ENCODE assay signal across 24 cellular contexts in the genomic region with DNA sequence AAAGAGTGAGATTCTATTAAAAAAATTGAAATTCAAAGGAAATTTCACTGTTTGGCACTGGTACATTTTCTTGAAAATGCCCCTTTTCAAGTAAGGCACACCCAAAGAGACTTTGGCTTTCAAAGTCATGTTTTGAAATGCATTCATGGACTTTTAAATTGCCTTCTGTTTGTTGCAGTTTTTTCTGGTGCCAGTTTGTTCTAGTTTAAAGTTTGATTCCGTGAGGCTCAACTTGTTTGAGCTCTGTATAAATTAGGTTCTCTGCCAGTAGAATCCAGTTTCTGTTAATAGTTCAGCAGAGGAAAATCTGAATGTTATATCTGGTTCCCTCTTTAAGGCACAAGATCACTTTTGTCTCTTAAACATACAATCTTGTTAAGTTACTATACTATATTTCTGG. TPM values are rescaled to one million over a fixed set of nuclear protein-coding genes. Genes with fewer than 3 reads are reported as not detected.
DNase-seq lines count a peak whose midpoint lies in the region; ATAC-seq and TF ChIP-seq lines count a peak whose summit lies in the region.
"Had no signal": no experiment of that assay in that cellular context is flagged by ENCODE, and none has a peak within 500 bp of the region (broad histone marks: within the 10 kb centered on the region; RNA-seq: fewer than 3 reads in every experiment).

No MANE protein-coding gene starts in this region.

- no peak for TF ChIP-seq CTCF in testis (IDR thresholded peaks at IDR 0.05)
- no peak for TF ChIP-seq CTCF in natural killer cell (IDR thresholded peaks at IDR 0.05)

- H3K36me3 ChIP-seq in SK-N-MC (ENCODE audit: insufficient read depth, low read length), result peaks cover 26% of the 10 kb centered on the region
- H3K36me3 ChIP-seq in testis (ENCODE audit: low read depth, missing control alignments), result no peaks in the 10 kb centered on the region

- no peaks in the 10 kb centered on the region for H3K27me3 Mint-ChIP-seq in activated naive CD4-positive, alpha-beta T cell treated with anti-CD3 and anti-CD28 coated beads, Interleukin-2, amount 50 U/mL, for 24 hours
- no peaks in the 10 kb centered on the region for H3K27me3 Mint-ChIP-seq in natural killer cell (ENCODE audit: low read depth in 2 of 2)
- H3K27me3 Mint-ChIP-seq: dendritic cell treated with granulocyte-macrophage colony-stimulating factor and Interleukin-4, amounts not matched to agents 40 ng/mL and 50 ng/mL, for 4 days; type B pancreatic cell had no signal

- no peaks in the 10 kb centered on the region for H3K9me3 Mint-ChIP-seq in activated naive CD4-positive, alpha-beta T cell treated with anti-CD3 and anti-CD28 coated beads, Interleukin-2, amount 50 U/mL, for 24 hours
- no peaks in the 10 kb centered on the region for H3K9me3 Mint-ChIP-seq in natural killer cell
- H3K9me3 Mint-ChIP-seq: dendritic cell treated with granulocyte-macrophage colony-stimulating factor and Interleukin-4, amounts not matched to agents 40 ng/mL and 50 ng/mL, for 4 days; type B pancreatic cell had no signal

- H3K4me1 ChIP-seq in testis, result peaks cover 3% of the 10 kb centered on the region

- H3K27ac ChIP-seq in SK-N-MC (0 out of 2 replicates have a peak overlapping the region, but pooled peaks have one; percentile 20), testis (peak overlapping the region; percentile 9 to 28)
- H3K27ac ChIP-seq: BLaER1 treated with 17β-estradiol and CSF1 and Interleukin-3, amounts not matched to agents 10 nM and 100 nM; cardiac muscle cell; left lung; psoas muscle had no signal

- no peak overlapping the region for H3K4me3 ChIP-seq in SK-N-MC
- no peak overlapping the region for H3K4me3 ChIP-seq in testis
- H3K4me3 ChIP-seq: BLaER1 treated with 17β-estradiol and CSF1 and Interleukin-3, amounts not matched to agents 10 nM and 100 nM; cardiac muscle cell; heart left ventricle; left lung; psoas muscle had no signal

- WGBS in testis, 2 donors, result 37 to 38% methylated on average over 1 of the region's 1 CpG

- H3K27ac Mint-ChIP-seq in activated naive CD4-positive, alpha-beta T cell treated with anti-CD3 and anti-CD28 coated beads, Interleukin-2, amount 50 U/mL, for 24 hours, result peak overlapping the region; percentile 81
- peak overlapping the region in 1 of 2 donors; percentile 41 for H3K27ac Mint-ChIP-seq in natural killer cell
- H3K27ac Mint-ChIP-seq: dendritic cell treated with granulocyte-macrophage colony-stimulating factor and Interleukin-4, amounts not matched to agents 40 ng/mL and 50 ng/mL, for 4 days; type B pancreatic cell had no signal

- H3K9ac ChIP-seq in SK-N-MC (ENCODE audit: insufficient read length), result no peak overlapping the region
- H3K9ac ChIP-seq: BLaER1 treated with 17β-estradiol and CSF1 and Interleukin-3, amounts not matched to agents 10 nM and 100 nM had no signal

- peaks cover 15% of the 10 kb centered on the region for H3K36me3 Mint-ChIP-seq in activated naive CD4-positive, alpha-beta T cell treated with anti-CD3 and anti-CD28 coated beads, Interleukin-2, amount 50 U/mL, for 24 hours
- no peaks in the 10 kb centered on the region for H3K36me3 Mint-ChIP-seq in natural killer cell

- DNase-seq in activated naive CD4-positive, alpha-beta T cell (lab: John Stamatoyannopoulos, UW), result no peak
- no peak for DNase-seq in SK-N-MC (ENCODE audit: low read depth, low spot score)
- DNase-seq in left lobe of liver (ENCODE audit: low spot score), result no peak
- no peak for DNase-seq in testis
- no peak for DNase-seq in natural killer cell
- DNase-seq in foreskin melanocyte, result no peak
- DNase-seq in sciatic nerve (ENCODE audit: low spot score), result no peak
- DNase-seq: ACHN; amniotic stem cell; heart left ventricle; Karpas-422; left lung; NCI-H1092; NCI-H2029 treated with DMSO at 0.1 percent for 48 hours; NCI-H345; psoas muscle; SHP77; small intestine; stimulated activated naive CD4-positive, alpha-beta T cell treated with Interleukin-2 at 50 U/mL for 16 hours had no signal

- intact Hi-C loops in testis (cut with DNase I; ENCODE audit: low total_unique reads), result no loop called here
- intact Hi-C loops in natural killer cell (cut with micrococcal nuclease), result no loop called here
- intact Hi-C loops in sciatic nerve (cut with DNase I), result no loop called here

- no peaks in the 10 kb centered on the region for H3K27me3 ChIP-seq in testis
- H3K27me3 ChIP-seq: BLaER1 treated with 17β-estradiol and CSF1 and Interleukin-3, amounts not matched to agents 10 nM and 100 nM; cardiac muscle cell; heart left ventricle; left lung had no signal

- ATAC-seq in left lobe of liver (peak; percentile 82), natural killer cell (no peak), sciatic nerve (no peak)
- ATAC-seq: left lung had no signal

- no peak for TF ChIP-seq POLR2A in testis (IDR thresholded peaks at IDR 0.05)

- H3K4me3 Mint-ChIP-seq in activated naive CD4-positive, alpha-beta T cell treated with anti-CD3 and anti-CD28 coated beads, Interleukin-2, amount 50 U/mL, for 24 hours, result no peak overlapping the region
- H3K4me3 Mint-ChIP-seq in natural killer cell, result no peak overlapping the region
- H3K4me3 Mint-ChIP-seq: dendritic cell treated with granulocyte-macrophage colony-stimulating factor and Interleukin-4, amounts not matched to agents 40 ng/mL and 50 ng/mL, for 4 days; type B pancreatic cell had no signal

- peaks cover 78% of the 10 kb centered on the region for H3K4me1 Mint-ChIP-seq in activated naive CD4-positive, alpha-beta T cell treated with anti-CD3 and anti-CD28 coated beads, Interleukin-2, amount 50 U/mL, for 24 hours
- H3K4me1 Mint-ChIP-seq in natural killer cell, result peaks cover 43 to 47% of the 10 kb centered on the region in 2 donors

- H3K9me3 ChIP-seq in SK-N-MC (ENCODE audit: low read depth, low read length), result no peaks in the 10 kb centered on the region
- no peaks in the 10 kb centered on the region for H3K9me3 ChIP-seq in testis
- H3K9me3 ChIP-seq: BLaER1 treated with 17β-estradiol and CSF1 and Interleukin-3, amounts not matched to agents 10 nM and 100 nM; heart left ventricle; left lung; psoas muscle had no signal

RNA-seq across cellular contexts. Expression of a gene that starts 16.4 kb away (rescaled TPM):
- total RNA-seq in left lobe of liver (110 TPM), testis (100 to 1,000 TPM; 124 to 134 TPM), natural killer cell (100 to 1,000 TPM; 101 to 141 (median 103) TPM), sciatic nerve (141 TPM)
- polyA plus RNA-seq in testis (ENCODE audit: insufficient read depth, low read depth, low replicate concordance), result 170 TPM

RNA-seq across cellular contexts. Expression of a gene that starts 40.8 kb away (rescaled TPM):
- total RNA-seq in left lobe of liver (16.3 TPM), testis (10 to 100 TPM; 63.0 to 67.3 TPM), natural killer cell (10 to 100 TPM; 11.2 to 12.4 (median 12.1) TPM), sciatic nerve (24.7 TPM)
- polyA plus RNA-seq in testis (ENCODE audit: insufficient read depth, low read depth, low replicate concordance), result 164 TPM

RNA-seq across cellular contexts. Expression of a gene that starts 56.2 kb away (rescaled TPM):
- total RNA-seq in left lobe of liver (10.2 TPM), testis (10 to 100 TPM; 55.6 to 58.4 TPM), natural killer cell (100 to 1,000 TPM; 118 to 127 (median 121) TPM), sciatic nerve (56.6 TPM)
- 24.2 TPM for polyA plus RNA-seq in testis (ENCODE audit: insufficient read depth, low read depth, low replicate concordance)
